29 cellular contexts compared by ENCODE assay signal in genomic region chr11:27786331-27786730, GRCh38.
"Had no signal": no experiment of that assay in that cellular context is flagged by ENCODE, and none has a peak within 500 bp of the region (broad histone marks: within the 10 kb centered on the region; RNA-seq: fewer than 3 reads in every experiment).

No MANE protein-coding gene starts in this region.

- H3K4me1 ChIP-seq: ascending aorta had no signal

- H3K27ac ChIP-seq: ascending aorta, cardiac muscle cell, WERI-Rb-1 had no signal

- H3K27me3 ChIP-seq: ascending aorta, cardiac muscle cell had no signal

- H3K9me3 ChIP-seq: ascending aorta had no signal

- DNase-seq: activated CD4-positive, alpha-beta memory T cell treated with anti-CD3 and anti-CD28 coated beads, Interleukin-2, amount 10 ng/mL, durations not matched to agents 7 days and 5 days; activated CD4-positive, alpha-beta T cell treated with anti-CD3 and anti-CD28 coated beads for 1 hour; activated CD4-positive, alpha-beta T cell treated with anti-CD3 and anti-CD28 coated beads for 36 hours; activated CD4-positive, alpha-beta T cell treated with anti-CD3 and anti-CD28 coated beads for 48 hours; activated CD4-positive, alpha-beta T cell treated with anti-CD3 and anti-CD28 coated beads, Interleukin-2, amount 10 ng/mL, durations not matched to agents 7 days and 5 days; activated CD4-positive, alpha-beta T cell treated with anti-CD3 and anti-CD28 coated beads, Interleukin-2, amount 50 U/mL, for 48 hours; activated CD4-positive, CD25-positive, alpha-beta regulatory T cell; activated CD8-positive, alpha-beta memory T cell treated with anti-CD3 and anti-CD28 coated beads for 24 hours; activated CD8-positive, alpha-beta memory T cell treated with anti-CD3 and anti-CD28 coated beads, Interleukin-2, amount 10 ng/mL, durations not matched to agents 7 days and 5 days; activated CD8-positive, alpha-beta memory T cell treated with anti-CD3 and anti-CD28 coated beads, Interleukin-2, amount 50 U/mL, for 48 hours; activated CD8-positive, alpha-beta T cell treated with anti-CD3 and anti-CD28 coated beads, Interleukin-2, amount 10 ng/mL, durations not matched to agents 7 days and 5 days; activated effector memory CD4-positive, alpha-beta T cell treated with Interleukin-2 at 50 U/mL for 16 hours; activated gamma-delta T cell; activated naive CD4-positive, alpha-beta T cell treated with anti-CD3 and anti-CD28 coated beads, Interleukin-2, amount 10 ng/mL, durations not matched to agents 7 days and 5 days; activated naive CD4-positive, alpha-beta T cell treated with Interleukin-2 at 50 U/mL for 16 hours; activated naive CD8-positive, alpha-beta T cell treated with anti-CD3 and anti-CD28 coated beads, Interleukin-2, amount 10 ng/mL, durations not matched to agents 7 days and 5 days; activated naive CD8-positive, alpha-beta T cell treated with anti-CD3 and anti-CD28 coated beads, Interleukin-2, amount 50 U/mL, for 24 hours; activated T-cell treated with anti-CD3 and anti-CD28 coated beads, Interleukin-2, amount 50 U/mL, for 24 hours; activated T-cell treated with anti-CD3 and anti-CD28 coated beads, Interleukin-2, amount 50 U/mL, for 48 hours; amygdala; anterior cingulate cortex; caudate nucleus; cerebellar nuclear complex; T-cell; T-helper 17 cell; T-helper 9 cell; WERI-Rb-1 had no signal

- H3K36me3 ChIP-seq: ascending aorta, cardiac muscle cell, WERI-Rb-1 had no signal

- H3K4me3 ChIP-seq: ascending aorta, cardiac muscle cell had no signal
